19 cellular contexts compared by ENCODE assay signal in genomic region chrX:135396109-135396508, GRCh38. TPM values are rescaled to one million over a fixed set of nuclear protein-coding genes. Genes with fewer than 3 reads are reported as not detected.
A peak's percentile ranks its signal among the peaks of the same experiment; 100 is the strongest.
DNase-seq lines count a peak whose midpoint lies in the region; ATAC-seq and TF ChIP-seq lines count a peak whose summit lies in the region.
"Had no signal": no experiment of that assay in that cellular context is flagged by ENCODE, and none has a peak within 500 bp of the region (broad histone marks: within the 10 kb centered on the region; RNA-seq: fewer than 3 reads in every experiment).

No MANE protein-coding gene starts in this region.

- H3K4me1 ChIP-seq in PC-3 (ENCODE audit: insufficient read depth, low read length) (peaks cover 11% of the 10 kb centered on the region), OCI-LY7 (ENCODE audit: insufficient read depth, low read length, poor library complexity, severe bottlenecking) (no peaks in the 10 kb centered on the region)
- no peaks in the 10 kb centered on the region for H3K4me1 ChIP-seq in CD4-positive, alpha-beta memory T cell (ENCODE audit: insufficient read depth, low read length)
- H3K4me1 ChIP-seq: parathyroid adenoma, SJCRH30, vagina had no signal

- CTCF ChIA-PET in Calu3 (lab: Charles Lee): no interaction called here
- CTCF ChIA-PET in PC-3 (lab: Charles Lee): no interaction called here
- CTCF ChIA-PET in OCI-LY7 (lab: Charles Lee; ENCODE audit: unreplicated experiment): no interaction called here
- CTCF ChIA-PET in CD4-positive, alpha-beta memory T cell (lab: Charles Lee; ENCODE audit: partially characterized antibody): no interaction called here

- H4K20me1 ChIP-seq in PC-3 (ENCODE audit: low read length) (no peaks in the 10 kb centered on the region), OCI-LY7 (ENCODE audit: insufficient read depth, low read length) (no peaks in the 10 kb centered on the region)
- H4K20me1 ChIP-seq: BLaER1 treated with 17β-estradiol and CSF1 and Interleukin-3, amounts not matched to agents 10 nM and 100 nM had no signal

- H3K36me3 ChIP-seq in PC-3 (ENCODE audit: low read depth, low read length): no peaks in the 10 kb centered on the region
- H3K36me3 ChIP-seq in OCI-LY7 (ENCODE audit: insufficient read depth, low read length): no peaks in the 10 kb centered on the region
- H3K36me3 ChIP-seq in CD4-positive, alpha-beta memory T cell (ENCODE audit: insufficient read depth, low read length): no peaks in the 10 kb centered on the region
- H3K36me3 ChIP-seq: BLaER1 treated with 17β-estradiol and CSF1 and Interleukin-3, amounts not matched to agents 10 nM and 100 nM; SJCRH30; vagina had no signal

- H3K9me3 ChIP-seq in PC-3 (ENCODE audit: low read length): no peaks in the 10 kb centered on the region
- H3K9me3 ChIP-seq in OCI-LY7 (ENCODE audit: low read length): no peaks in the 10 kb centered on the region
- H3K9me3 ChIP-seq in CD4-positive, alpha-beta memory T cell (ENCODE audit: control insufficient read depth in 1 of 2, low read length in 2 of 2): no peaks in the 10 kb centered on the region
- H3K9me3 ChIP-seq: BLaER1 treated with 17β-estradiol and CSF1 and Interleukin-3, amounts not matched to agents 10 nM and 100 nM; SJCRH30; vagina had no signal

- H3K4me1 Mint-ChIP-seq in Calu3 (ENCODE audit: low read depth, unreplicated experiment): peaks cover 8% of the 10 kb centered on the region
- peaks cover 0 to 5% (median 1%) of the 10 kb centered on the region in 4 donors for H3K4me1 Mint-ChIP-seq in CD4-positive, alpha-beta memory T cell

- H3K9me2 ChIP-seq in PC-3 (replicated peaks; ENCODE audit: low read length): no peaks in the 10 kb centered on the region
- no peaks in the 10 kb centered on the region for H3K9me2 ChIP-seq in OCI-LY7 (ENCODE audit: insufficient read depth, low read length)

- H3K4me2 ChIP-seq in PC-3 (ENCODE audit: low read length) (peak overlapping the region; percentile 41), OCI-LY7 (ENCODE audit: low read length) (no peak overlapping the region)
- H3K4me2 ChIP-seq: BLaER1 treated with 17β-estradiol and CSF1 and Interleukin-3, amounts not matched to agents 10 nM and 100 nM; hepatocyte; smooth muscle cell had no signal

- H3K4me3 ChIP-seq in PC-3 (ENCODE audit: low read length) (no peak overlapping the region), OCI-LY7 (ENCODE audit: low read depth, low read length, poor library complexity, severe bottlenecking) (no peak overlapping the region)
- H3K4me3 ChIP-seq in CD4-positive, alpha-beta memory T cell (ENCODE audit: low read length in 2 of 2): no peak overlapping the region
- H3K4me3 ChIP-seq: BLaER1 treated with 17β-estradiol and CSF1 and Interleukin-3, amounts not matched to agents 10 nM and 100 nM; hepatocyte; SJCRH30; smooth muscle cell; vagina had no signal

- H3K4me3 Mint-ChIP-seq in Calu3 (ENCODE audit: low read depth, unreplicated experiment): no peak overlapping the region
- H3K4me3 Mint-ChIP-seq in CD4-positive, alpha-beta memory T cell: peak overlapping the region in 1 of 8 donors; percentile 9
- H3K4me3 Mint-ChIP-seq: activated CD4-positive, alpha-beta T cell treated with anti-CD3 and anti-CD28 coated beads, Interleukin-2, amount 10 ng/mL, durations not matched to agents 7 days and 5 days; activated naive CD8-positive, alpha-beta T cell treated with anti-CD3 and anti-CD28 coated beads, Interleukin-2, amount 50 U/mL, for 24 hours; activated T-cell treated with anti-CD3 and anti-CD28 coated beads, Interleukin-2, amount 50 U/mL, for 4 hours; stimulated activated naive CD8-positive, alpha-beta T cell treated with anti-CD3 and anti-CD28 coated beads, Interleukin-15, Interleukin-2, amounts not matched to agents 100 ng/mL and 50 ng/mL, for 24 hours had no signal

- H3K27ac Mint-ChIP-seq in Calu3 (ENCODE audit: unreplicated experiment): no peak overlapping the region
- peak overlapping the region in 1 of 7 donors; percentile 19 for H3K27ac Mint-ChIP-seq in CD4-positive, alpha-beta memory T cell
- H3K27ac Mint-ChIP-seq: activated CD4-positive, alpha-beta T cell treated with anti-CD3 and anti-CD28 coated beads, Interleukin-2, amount 10 ng/mL, durations not matched to agents 7 days and 5 days; activated naive CD8-positive, alpha-beta T cell treated with anti-CD3 and anti-CD28 coated beads, Interleukin-2, amount 50 U/mL, for 24 hours; stimulated activated naive CD8-positive, alpha-beta T cell treated with anti-CD3 and anti-CD28 coated beads, Interleukin-15, Interleukin-2, amounts not matched to agents 100 ng/mL and 50 ng/mL, for 24 hours had no signal

- H3K27me3 Mint-ChIP-seq in Calu3 (ENCODE audit: unreplicated experiment): no peaks in the 10 kb centered on the region
- no peaks in the 10 kb centered on the region for H3K27me3 Mint-ChIP-seq in CD4-positive, alpha-beta memory T cell
- H3K27me3 Mint-ChIP-seq: activated CD4-positive, alpha-beta T cell treated with anti-CD3 and anti-CD28 coated beads, Interleukin-2, amount 10 ng/mL, durations not matched to agents 7 days and 5 days; activated naive CD8-positive, alpha-beta T cell treated with anti-CD3 and anti-CD28 coated beads, Interleukin-2, amount 50 U/mL, for 24 hours; stimulated activated naive CD8-positive, alpha-beta T cell treated with anti-CD3 and anti-CD28 coated beads, Interleukin-15, Interleukin-2, amounts not matched to agents 100 ng/mL and 50 ng/mL, for 24 hours had no signal

- DNase-seq in Calu3 (peak; percentile 11), PC-3 (peak; percentile 72), OCI-LY7 (ENCODE audit: low spot score) (no peak), AML-193 (lab: John Stamatoyannopoulos, UW) (no peak)
- no peak for DNase-seq in CD4-positive, alpha-beta memory T cell
- DNase-seq: activated CD4-positive, alpha-beta T cell treated with anti-CD3 and anti-CD28 coated beads, Interleukin-2, amount 10 ng/mL, durations not matched to agents 7 days and 5 days; activated naive CD8-positive, alpha-beta T cell treated with anti-CD3 and anti-CD28 coated beads, Interleukin-2, amount 50 U/mL, for 24 hours; activated T-cell treated with anti-CD3 and anti-CD28 coated beads, Interleukin-2, amount 50 U/mL, for 4 hours; NCI-H187; SJCRH30 had no signal

- POLR2A ChIA-PET in PC-3 (lab: Charles Lee; ENCODE audit: unreplicated experiment): no interaction called here
- POLR2A ChIA-PET in OCI-LY7 (lab: Charles Lee): no interaction called here
- POLR2A ChIA-PET in CD4-positive, alpha-beta memory T cell (lab: Charles Lee; ENCODE audit: partially characterized antibody): no interaction called here

- intact Hi-C loops in Calu3 (cut with micrococcal nuclease; ENCODE audit: unreplicated experiment) (no loop called here), PC-3 (cut with micrococcal nuclease) (no loop called here), OCI-LY7 (cut with micrococcal nuclease; ENCODE audit: unreplicated experiment) (no loop called here)
- intact Hi-C loops in CD4-positive, alpha-beta memory T cell (cut with micrococcal nuclease): no loop called here

- H3K27me3 ChIP-seq in PC-3 (ENCODE audit: low read length): no peaks in the 10 kb centered on the region
- no peaks in the 10 kb centered on the region for H3K27me3 ChIP-seq in CD4-positive, alpha-beta memory T cell (ENCODE audit: insufficient read depth, low read length)
- H3K27me3 ChIP-seq: hepatocyte, SJCRH30, vagina had no signal

- H3K79me2 ChIP-seq in PC-3 (ENCODE audit: low read length) (no peaks in the 10 kb centered on the region), OCI-LY7 (ENCODE audit: insufficient read depth, low read depth, low read length) (no peaks in the 10 kb centered on the region)
- H3K79me2 ChIP-seq: hepatocyte, parathyroid adenoma had no signal

- TF ChIP-seq CTCF in 22Rv1 (IDR thresholded peaks at IDR 0.05) (no peak), Calu3 (IDR thresholded peaks at IDR 0.05; ENCODE audit: unreplicated experiment) (no peak), PC-3 (conservative IDR thresholded peaks at IDR 0.05; ENCODE audit: low read depth, low read length) (no peak), OCI-LY7 (conservative IDR thresholded peaks at IDR 0.05; ENCODE audit: low read length) (no peak)

- H3K9me3 Mint-ChIP-seq in Calu3 (ENCODE audit: low read depth, unreplicated experiment): no peaks in the 10 kb centered on the region
- no peaks in the 10 kb centered on the region for H3K9me3 Mint-ChIP-seq in CD4-positive, alpha-beta memory T cell
- H3K9me3 Mint-ChIP-seq: activated CD4-positive, alpha-beta T cell treated with anti-CD3 and anti-CD28 coated beads, Interleukin-2, amount 10 ng/mL, durations not matched to agents 7 days and 5 days; activated naive CD8-positive, alpha-beta T cell treated with anti-CD3 and anti-CD28 coated beads, Interleukin-2, amount 50 U/mL, for 24 hours; activated T-cell treated with anti-CD3 and anti-CD28 coated beads, Interleukin-2, amount 50 U/mL, for 4 hours; stimulated activated naive CD8-positive, alpha-beta T cell treated with anti-CD3 and anti-CD28 coated beads, Interleukin-15, Interleukin-2, amounts not matched to agents 100 ng/mL and 50 ng/mL, for 24 hours had no signal

- H3K27ac ChIP-seq in 22Rv1 (peak overlapping the region; percentile 48), PC-3 (ENCODE audit: low read length) (peak overlapping the region; percentile 57), OCI-LY7 (ENCODE audit: low read depth, low read length, poor library complexity, severe bottlenecking) (no peak overlapping the region)
- H3K27ac ChIP-seq in CD4-positive, alpha-beta memory T cell (ENCODE audit: low read depth, low read length): no peak overlapping the region
- H3K27ac ChIP-seq: BLaER1 treated with 17β-estradiol and CSF1 and Interleukin-3, amounts not matched to agents 10 nM and 100 nM; hepatocyte; parathyroid adenoma; SJCRH30; vagina had no signal

- BruUV-seq in Calu3 (replicated peaks; lab: Mats Ljungman, UMichigan) (no TSS peak), PC-3 (replicated peaks; lab: Mats Ljungman, UMichigan) (no TSS peak), OCI-LY7 (replicated peaks; lab: Mats Ljungman, UMichigan) (no TSS peak)

- H3F3A ChIP-seq in PC-3 (ENCODE audit: low read length, unreplicated experiment): no peaks in the 10 kb centered on the region

- peaks cover 5% of the 10 kb centered on the region for H3K36me3 Mint-ChIP-seq in Calu3 (ENCODE audit: insufficient read depth, unreplicated experiment)
- no peaks in the 10 kb centered on the region for H3K36me3 Mint-ChIP-seq in CD4-positive, alpha-beta memory T cell

- no peak overlapping the region for H3K9ac ChIP-seq in PC-3 (ENCODE audit: low read length)
- H3K9ac ChIP-seq: BLaER1 treated with 17β-estradiol and CSF1 and Interleukin-3, amounts not matched to agents 10 nM and 100 nM; parathyroid adenoma had no signal

- ATAC-seq in PC-3: peak; percentile 91
- peak; percentile 41 for ATAC-seq in esophagus mucosa
- no peak for ATAC-seq in GM21529 (IDR thresholded peaks at IDR 0.05; ENCODE audit: unreplicated experiment)
- ATAC-seq: activated naive CD8-positive, alpha-beta T cell treated with anti-CD3 and anti-CD28 coated beads, Interleukin-2, amount 50 U/mL, for 24 hours; activated T-cell treated with anti-CD3 and anti-CD28 coated beads, Interleukin-2, amount 50 U/mL, for 4 hours had no signal

- H2AFZ ChIP-seq in PC-3 (ENCODE audit: low read length) (no peak overlapping the region), OCI-LY7 (ENCODE audit: low read length) (no peak overlapping the region)
- H2AFZ ChIP-seq: hepatocyte, parathyroid adenoma had no signal

RNA-seq across cellular contexts. Expression of gene SMIM10L2A, which starts 25.6 kb away (rescaled TPM):
- total RNA-seq in Calu3 (2022): 1.2 and 1.3 TPM in 2 replicates
- 0.73 and 1.4 TPM in 2 replicates for total RNA-seq in PC-3 (2014; rRNA removed)
- 1.4 TPM for total RNA-seq in esophagus mucosa
- total RNA-seq in OCI-LY7 (2014; rRNA removed; shearing (Covaris generic)): not detected in 2 replicates
- total RNA-seq in OCI-LY7 (2022): 0.13 and 0.19 TPM in 2 replicates
- total RNA-seq in CD4-positive, alpha-beta memory T cell: 1 to 10 TPM; 2.8 to 3.1 TPM
- polyA plus RNA-seq in CD4-positive, alpha-beta memory T cell: under 1 TPM; 0.06 to 0.25 TPM
- total RNA-seq: SJCRH30 had no signal

RNA-seq across cellular contexts. Expression of gene ZNF449, which starts 51.5 kb away (rescaled TPM):
- total RNA-seq in Calu3 (2022): 6.5 and 6.8 TPM in 2 replicates
- 3.3 and 3.6 TPM in 2 replicates for total RNA-seq in PC-3 (2014; rRNA removed)
- 2.0 TPM for total RNA-seq in esophagus mucosa
- total RNA-seq in OCI-LY7 (2014; rRNA removed; shearing (Covaris generic)): 3.3 and 3.7 TPM in 2 replicates
- 3.9 and 4.5 TPM in 2 replicates for total RNA-seq in OCI-LY7 (2022)
- 1 to 10 TPM; 8.9 to 9.5 TPM for total RNA-seq in CD4-positive, alpha-beta memory T cell
- 1 to 10 TPM; 2.5 to 3.2 TPM for polyA plus RNA-seq in CD4-positive, alpha-beta memory T cell

RNA-seq across cellular contexts. Expression of gene ZNF75D, which starts 52.2 kb away (rescaled TPM):
- total RNA-seq in Calu3 (2022): 8.9 TPM in 2 replicates
- 6.5 and 9.3 TPM in 2 replicates for total RNA-seq in PC-3 (2014; rRNA removed)
- 3.4 TPM for total RNA-seq in esophagus mucosa
- 7.4 and 8.0 TPM in 2 replicates for total RNA-seq in OCI-LY7 (2014; rRNA removed; shearing (Covaris generic))
- 6.3 and 6.8 TPM in 2 replicates for total RNA-seq in OCI-LY7 (2022)
- 10 to 100 TPM; 20.3 to 22.7 TPM for total RNA-seq in CD4-positive, alpha-beta memory T cell
- polyA plus RNA-seq in CD4-positive, alpha-beta memory T cell: 1 to 10 TPM; 7.4 to 9.0 TPM

Comparison
In these comparisons a context has a peak if more than half of its experiments do, and no peak if none do; other contexts are left out.
1. H3K27ac ChIP-seq: peak in 22Rv1 (single experiment) and PC-3 (single experiment); none in OCI-LY7 (single experiment) and CD4-positive, alpha-beta memory T cell (single experiment).
2. DNase-seq: peak in Calu3 (single experiment) and PC-3 (single experiment); none in OCI-LY7 (single experiment), AML-193 (0 of 2) and CD4-positive, alpha-beta memory T cell (0 of 5).